8 cellular contexts compared by ENCODE assay signal in genomic region chr20:462199-462991, GRCh38. TPM values are rescaled to one million over a fixed set of nuclear protein-coding genes. Genes with fewer than 3 reads are reported as not detected.
DNase-seq lines count a peak whose midpoint lies in the region; ATAC-seq and TF ChIP-seq lines count a peak whose summit lies in the region.

Gene TBC1D20 (minus strand): TSS chr20:462533. CDS start chr20:462405, 128 bp downstream.

- intact Hi-C loops in T-helper 1 cell treated with Interleukin-12 subunit alpha and Interleukin-12 subunit beta and Interleukin-4 antibody, amounts not matched to agents 30 ng/mL and 1 ng/mL, for 36 hours (cut with micrococcal nuclease): loop anchor here (1.0 kb wide), 8 partner anchors 17 to 135 kb away; partner anchors contain the start of genes CSNK2A1 and NRSN2
- intact Hi-C loops in left ventricle myocardium superior (cut with micrococcal nuclease): no loop called here
- intact Hi-C loops in psoas muscle (cut with DNase I): no loop called here

- TF ChIP-seq CTCF in psoas muscle (IDR thresholded peaks at IDR 0.05): no peak

- WGBS in psoas muscle, 3 donors: 1 to 2% (median 1%) methylated on average over 39 to 80 of the region's 80 CpGs
- WGBS in urinary bladder: under 1% methylated on average over 80 of the region's 80 CpGs

- ATAC-seq in GM18498 (IDR thresholded peaks at IDR 0.05; ENCODE audit: unreplicated experiment): peak; percentile 92
- peak; percentile 83 for ATAC-seq in HG02938 (IDR thresholded peaks at IDR 0.05; ENCODE audit: unreplicated experiment)
- ATAC-seq in left ventricle myocardium superior: peak; percentile 97
- peak; percentile 94 to 97 (median 96) for ATAC-seq in psoas muscle

- H3K4me1 ChIP-seq in psoas muscle (peaks cover 31% of the 10 kb centered on the region), urinary bladder (ENCODE audit: insufficient read depth) (no peaks in the 10 kb centered on the region)

- H3K27ac ChIP-seq in psoas muscle (peak within 1 kb of the TSS; percentile 95), urinary bladder (ENCODE audit: low read depth) (peak within 1 kb of the TSS; percentile 98)

- no peaks in the 10 kb centered on the region for H3K9me3 ChIP-seq in psoas muscle

- H3K4me3 ChIP-seq in psoas muscle: peak within 1 kb of the TSS; percentile 81
- peak within 1 kb of the TSS; percentile 95 for H3K4me3 ChIP-seq in urinary bladder (ENCODE audit: low read depth, low read length)

- H3K27me3 ChIP-seq in psoas muscle (ENCODE audit: insufficient read depth in 3 of 3, low read length in 2 of 3): no peaks in the 10 kb centered on the region

- H3K36me3 ChIP-seq in psoas muscle (ENCODE audit: insufficient read depth in 1 of 2, low read depth in 1 of 2) (no peaks in the 10 kb centered on the region), urinary bladder (ENCODE audit: insufficient read depth) (no peaks in the 10 kb centered on the region)

- DNase-seq in NCI-H1694 (lab: John Stamatoyannopoulos, UW): peak; percentile 64
- DNase-seq in amniotic epithelial cell (ENCODE audit: low read depth): peak; percentile 77
- peak; percentile 92 for DNase-seq in left ventricle myocardium superior
- DNase-seq in psoas muscle: peak; percentile 84 to 91

RNA-seq across cellular contexts. Expression of gene TBC1D20, which starts in this region (rescaled TPM):
- total RNA-seq in T-helper 1 cell treated with Interleukin-12 subunit alpha and Interleukin-12 subunit beta and Interleukin-4 antibody, amounts not matched to agents 30 ng/mL and 1 ng/mL, for 36 hours: 40.2 and 40.3 TPM in 2 replicates
- total RNA-seq in left ventricle myocardium superior: 23.3 TPM
- total RNA-seq in psoas muscle: 10 to 100 TPM; 23.9 to 31.4 (median 29.3) TPM
- 10 to 100 TPM; 16.6 to 29.2 (median 21.1) TPM for polyA plus RNA-seq in psoas muscle
- 26.9 TPM for total RNA-seq in urinary bladder
- polyA plus RNA-seq in urinary bladder: 37.0 TPM

Comparison
In these comparisons a context has a peak if more than half of its experiments do, and no peak if none do; other contexts are left out.
1. Peak in every context shown above with its lines: DNase-seq, ATAC-seq, H3K4me3 ChIP-seq and H3K27ac ChIP-seq.